2 cellular contexts compared by ENCODE assay signal in the genomic region with DNA sequence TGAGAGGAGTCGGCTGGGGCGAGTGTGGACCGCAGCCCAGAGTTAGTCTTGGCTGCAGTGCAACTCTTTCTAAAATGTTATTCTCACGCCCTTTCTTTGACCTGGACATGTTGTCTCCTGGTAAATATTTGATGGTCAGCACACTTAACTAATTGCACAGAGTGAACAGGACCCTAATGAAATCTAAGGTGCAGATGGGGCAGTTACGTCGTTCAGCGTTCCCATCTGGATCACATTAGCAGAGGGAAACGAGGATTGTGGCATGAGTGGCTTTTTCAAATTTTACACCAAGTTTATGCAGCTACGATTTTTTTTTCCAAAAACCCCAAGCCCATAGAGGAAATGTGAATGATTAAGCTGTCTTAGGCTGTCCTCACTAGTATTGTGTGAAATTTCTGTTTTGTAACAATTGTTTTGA.
TF ChIP-seq lines count a peak whose summit lies in the region.

No MANE protein-coding gene starts in this region.

TF ChIP-seq in K562, 482 proteins besides CTCF, POLR2A, EP300 and RAD21:
- TF ChIP-seq ZEB2 (IDR thresholded peaks at IDR 0.05) (0 out of 2 replicates have a peak, but pooled peaks have one; percentile 8), ELF1 (tag; IDR thresholded peaks at IDR 0.05) (0 out of 2 replicates have a peak, but pooled peaks have one; percentile 3), NFE2 (IDR thresholded peaks at IDR 0.05; ENCODE audit: low read depth) (no peak), ZNF766 (CRISPR knock-in tag; conservative IDR thresholded peaks at IDR 0.05) (no peak)
- TF ChIP-seq, protein P1, sequence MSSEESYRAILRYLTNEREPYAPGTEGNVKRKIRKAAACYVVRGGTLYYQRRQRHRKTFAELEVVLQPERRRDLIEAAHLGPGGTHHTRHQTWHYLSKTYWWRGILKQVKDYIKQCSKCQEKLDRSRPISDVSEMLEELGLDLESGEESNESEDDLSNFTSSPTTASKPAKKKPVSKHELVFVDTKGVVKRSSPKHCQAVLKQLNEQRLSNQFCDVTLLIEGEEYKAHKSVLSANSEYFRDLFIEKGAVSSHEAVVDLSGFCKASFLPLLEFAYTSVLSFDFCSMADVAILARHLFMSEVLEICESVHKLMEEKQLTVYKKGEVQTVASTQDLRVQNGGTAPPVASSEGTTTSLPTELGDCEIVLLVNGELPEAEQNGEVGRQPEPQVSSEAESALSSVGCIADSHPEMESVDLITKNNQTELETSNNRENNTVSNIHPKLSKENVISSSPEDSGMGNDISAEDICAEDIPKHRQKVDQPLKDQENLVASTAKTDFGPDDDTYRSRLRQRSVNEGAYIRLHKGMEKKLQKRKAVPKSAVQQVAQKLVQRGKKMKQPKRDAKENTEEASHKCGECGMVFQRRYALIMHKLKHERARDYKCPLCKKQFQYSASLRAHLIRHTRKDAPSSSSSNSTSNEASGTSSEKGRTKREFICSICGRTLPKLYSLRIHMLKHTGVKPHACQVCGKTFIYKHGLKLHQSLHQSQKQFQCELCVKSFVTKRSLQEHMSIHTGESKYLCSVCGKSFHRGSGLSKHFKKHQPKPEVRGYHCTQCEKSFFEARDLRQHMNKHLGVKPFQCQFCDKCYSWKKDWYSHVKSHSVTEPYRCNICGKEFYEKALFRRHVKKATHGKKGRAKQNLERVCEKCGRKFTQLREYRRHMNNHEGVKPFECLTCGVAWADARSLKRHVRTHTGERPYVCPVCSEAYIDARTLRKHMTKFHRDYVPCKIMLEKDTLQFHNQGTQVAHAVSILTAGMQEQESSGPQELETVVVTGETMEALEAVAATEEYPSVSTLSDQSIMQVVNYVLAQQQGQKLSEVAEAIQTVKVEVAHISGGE (CRISPR knock-in tag; IDR thresholded peaks at IDR 0.05), result 0 out of 6 replicates have a peak, but pooled peaks of 1 of the 3 experiments have one; percentile 14
- TF ChIP-seq, protein P2, sequence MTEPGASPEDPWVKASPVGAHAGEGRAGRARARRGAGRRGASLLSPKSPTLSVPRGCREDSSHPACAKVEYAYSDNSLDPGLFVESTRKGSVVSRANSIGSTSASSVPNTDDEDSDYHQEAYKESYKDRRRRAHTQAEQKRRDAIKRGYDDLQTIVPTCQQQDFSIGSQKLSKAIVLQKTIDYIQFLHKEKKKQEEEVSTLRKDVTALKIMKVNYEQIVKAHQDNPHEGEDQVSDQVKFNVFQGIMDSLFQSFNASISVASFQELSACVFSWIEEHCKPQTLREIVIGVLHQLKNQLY (CRISPR knock-in tag; conservative IDR thresholded peaks at IDR 0.05), result no peak
- TF ChIP-seq, protein P3, sequence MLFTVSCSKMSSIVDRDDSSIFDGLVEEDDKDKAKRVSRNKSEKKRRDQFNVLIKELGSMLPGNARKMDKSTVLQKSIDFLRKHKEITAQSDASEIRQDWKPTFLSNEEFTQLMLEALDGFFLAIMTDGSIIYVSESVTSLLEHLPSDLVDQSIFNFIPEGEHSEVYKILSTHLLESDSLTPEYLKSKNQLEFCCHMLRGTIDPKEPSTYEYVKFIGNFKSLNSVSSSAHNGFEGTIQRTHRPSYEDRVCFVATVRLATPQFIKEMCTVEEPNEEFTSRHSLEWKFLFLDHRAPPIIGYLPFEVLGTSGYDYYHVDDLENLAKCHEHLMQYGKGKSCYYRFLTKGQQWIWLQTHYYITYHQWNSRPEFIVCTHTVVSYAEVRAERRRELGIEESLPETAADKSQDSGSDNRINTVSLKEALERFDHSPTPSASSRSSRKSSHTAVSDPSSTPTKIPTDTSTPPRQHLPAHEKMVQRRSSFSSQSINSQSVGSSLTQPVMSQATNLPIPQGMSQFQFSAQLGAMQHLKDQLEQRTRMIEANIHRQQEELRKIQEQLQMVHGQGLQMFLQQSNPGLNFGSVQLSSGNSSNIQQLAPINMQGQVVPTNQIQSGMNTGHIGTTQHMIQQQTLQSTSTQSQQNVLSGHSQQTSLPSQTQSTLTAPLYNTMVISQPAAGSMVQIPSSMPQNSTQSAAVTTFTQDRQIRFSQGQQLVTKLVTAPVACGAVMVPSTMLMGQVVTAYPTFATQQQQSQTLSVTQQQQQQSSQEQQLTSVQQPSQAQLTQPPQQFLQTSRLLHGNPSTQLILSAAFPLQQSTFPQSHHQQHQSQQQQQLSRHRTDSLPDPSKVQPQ (CRISPR knock-in tag; IDR thresholded peaks at IDR 0.05; ENCODE audit: borderline replicate concordance), result no peak

TF ChIP-seq in liver, 16 proteins besides CTCF, POLR2A, EP300 and RAD21:
- TF ChIP-seq HNF4G (IDR thresholded peaks at IDR 0.05) (no peak), HNF4A (conservative IDR thresholded peaks at IDR 0.05) (no peak)
- TF ChIP-seq, protein P4, sequence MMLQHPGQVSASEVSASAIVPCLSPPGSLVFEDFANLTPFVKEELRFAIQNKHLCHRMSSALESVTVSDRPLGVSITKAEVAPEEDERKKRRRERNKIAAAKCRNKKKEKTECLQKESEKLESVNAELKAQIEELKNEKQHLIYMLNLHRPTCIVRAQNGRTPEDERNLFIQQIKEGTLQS (IDR thresholded peaks at IDR 0.05), result no peak
- TF ChIP-seq, protein P5, sequence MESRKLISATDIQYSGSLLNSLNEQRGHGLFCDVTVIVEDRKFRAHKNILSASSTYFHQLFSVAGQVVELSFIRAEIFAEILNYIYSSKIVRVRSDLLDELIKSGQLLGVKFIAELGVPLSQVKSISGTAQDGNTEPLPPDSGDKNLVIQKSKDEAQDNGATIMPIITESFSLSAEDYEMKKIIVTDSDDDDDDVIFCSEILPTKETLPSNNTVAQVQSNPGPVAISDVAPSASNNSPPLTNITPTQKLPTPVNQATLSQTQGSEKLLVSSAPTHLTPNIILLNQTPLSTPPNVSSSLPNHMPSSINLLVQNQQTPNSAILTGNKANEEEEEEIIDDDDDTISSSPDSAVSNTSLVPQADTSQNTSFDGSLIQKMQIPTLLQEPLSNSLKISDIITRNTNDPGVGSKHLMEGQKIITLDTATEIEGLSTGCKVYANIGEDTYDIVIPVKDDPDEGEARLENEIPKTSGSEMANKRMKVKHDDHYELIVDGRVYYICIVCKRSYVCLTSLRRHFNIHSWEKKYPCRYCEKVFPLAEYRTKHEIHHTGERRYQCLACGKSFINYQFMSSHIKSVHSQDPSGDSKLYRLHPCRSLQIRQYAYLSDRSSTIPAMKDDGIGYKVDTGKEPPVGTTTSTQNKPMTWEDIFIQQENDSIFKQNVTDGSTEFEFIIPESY (IDR thresholded peaks at IDR 0.05), result no peak
TF ChIP-seq in liver: peak in this region for 0.
